9 cellular contexts compared by ENCODE assay signal in the genomic region with DNA sequence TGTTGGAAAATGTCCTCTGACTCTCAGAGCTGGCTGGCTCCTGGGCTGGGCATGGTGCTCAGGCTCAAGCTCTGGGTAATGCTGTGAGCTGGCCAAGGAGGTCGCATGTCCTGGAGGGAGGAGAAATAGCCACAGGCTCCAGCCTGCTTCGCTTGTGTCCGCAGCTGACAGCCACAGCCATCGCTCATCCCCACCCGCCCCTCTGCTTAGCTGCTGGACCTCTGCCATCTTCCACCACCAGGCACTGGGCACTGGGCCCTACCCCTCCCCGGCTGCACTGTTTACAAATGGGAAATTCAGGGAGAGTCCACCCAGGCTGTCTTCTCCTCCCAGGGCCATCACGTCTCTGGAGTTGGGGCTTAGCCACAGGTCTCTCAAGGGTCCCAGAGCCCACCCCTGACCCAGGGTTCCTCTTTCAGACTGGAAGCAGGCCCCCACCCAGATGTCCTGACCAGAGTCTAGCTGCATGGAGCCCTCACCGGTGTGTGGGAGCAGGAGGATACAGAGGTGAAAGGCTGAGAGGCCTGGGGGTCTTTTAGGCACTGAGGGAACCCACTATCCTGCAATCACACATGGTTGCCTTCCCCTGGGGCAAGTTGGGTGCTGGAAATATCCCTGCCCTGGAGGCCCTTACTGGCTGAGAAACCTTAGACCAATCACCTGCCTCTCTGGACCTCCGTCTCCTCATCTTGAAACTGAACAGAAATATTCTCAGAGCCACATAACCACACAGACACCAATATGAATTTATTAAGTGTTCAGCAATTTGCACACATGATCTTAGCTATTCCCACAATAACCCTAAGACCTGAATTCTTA.
DNase-seq lines count a peak whose midpoint lies in the region; ATAC-seq and TF ChIP-seq lines count a peak whose summit lies in the region.
"Had no signal": no experiment of that assay in that cellular context is flagged by ENCODE, and none has a peak within 500 bp of the region (broad histone marks: within the 10 kb centered on the region; RNA-seq: fewer than 3 reads in every experiment).

No MANE protein-coding gene starts in this region.

- TF ChIP-seq CTCF in omental fat pad (IDR thresholded peaks at IDR 0.05): no peak

- DNase-seq in G401 (ENCODE audit: low spot score) (peak; percentile 99), NCI-H2081 treated with DMSO at 0.1 percent for 48 hours (lab: John Stamatoyannopoulos, UW) (peak; percentile 30), epidermal melanocyte (ENCODE audit: insufficient read length, low spot score) (peak; percentile 40), omental fat pad (ENCODE audit: low spot score) (peak; percentile 30), hepatic stellate cell (ENCODE audit: low spot score) (no peak), NCI-H1694 treated with DMSO at 0.1 percent for 48 hours (lab: John Stamatoyannopoulos, UW) (no peak)

- ATAC-seq in GM21529 (IDR thresholded peaks at IDR 0.05; ENCODE audit: unreplicated experiment) (peak; percentile 81), omental fat pad (ENCODE audit: low FRiP score) (peak; percentile 77), GM18505 (IDR thresholded peaks at IDR 0.05; ENCODE audit: unreplicated experiment) (no peak)
- ATAC-seq: effector memory CD8-positive, alpha-beta T cell had no signal

- TF ChIP-seq POLR2A in GM18505 (IDR thresholded peaks at IDR 0.05; ENCODE audit: borderline replicate concordance, extremely low read depth, insufficient read depth, insufficient read length): no peak

- in situ Hi-C loops in G401 (cut with HindIII; ENCODE audit: low sequenced_read_pairs): loop anchor here (10.0 kb wide), 1 partner anchor 267 kb away; no protein-coding TSS in a partner anchor

Comparison
In these comparisons a context has a peak if more than half of its experiments do, and no peak if none do; other contexts are left out.
1. DNase-seq: peak in G401 (single experiment), NCI-H2081 treated with DMSO at 0.1 percent for 48 hours (single experiment), epidermal melanocyte (single experiment) and omental fat pad (single experiment); none in hepatic stellate cell (single experiment) and NCI-H1694 treated with DMSO at 0.1 percent for 48 hours (single experiment).